In the genomic region with DNA sequence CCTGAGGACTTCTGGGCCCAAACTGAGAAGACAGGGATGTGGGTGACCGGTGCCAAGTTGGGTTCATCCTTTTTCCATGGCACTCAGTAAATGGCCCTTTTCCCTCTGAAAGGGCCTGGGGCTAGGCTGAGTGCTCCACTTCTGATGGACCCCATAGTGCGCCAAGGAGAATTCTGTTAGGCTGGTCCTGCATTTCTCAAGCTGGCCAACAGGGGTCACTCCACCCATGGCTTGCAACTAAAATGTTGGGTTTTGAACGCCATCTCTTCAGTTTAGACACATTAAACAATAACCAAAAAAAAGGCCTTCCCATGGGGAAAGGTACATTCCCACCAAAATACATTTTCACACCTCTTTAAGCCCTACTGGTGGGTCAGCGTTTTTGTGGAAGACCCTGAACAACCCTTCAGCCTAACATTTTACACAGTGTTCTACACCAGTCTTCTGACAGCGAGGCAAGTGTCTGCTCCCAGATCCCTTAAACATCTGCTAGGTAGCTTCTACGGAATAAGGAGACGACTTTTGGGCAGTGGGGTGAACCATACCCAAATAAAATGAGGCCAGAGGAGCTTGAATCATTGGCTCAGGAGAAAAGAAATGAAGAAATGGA, we compare ENCODE assay signal across 9 cellular contexts. TPM values are rescaled to one million over a fixed set of nuclear protein-coding genes. Genes with fewer than 3 reads are reported as not detected.
DNase-seq lines count a peak whose midpoint lies in the region; TF ChIP-seq lines count a peak whose summit lies in the region.
"Had no signal": no experiment of that assay in that cellular context is flagged by ENCODE, and none has a peak within 500 bp of the region (broad histone marks: within the 10 kb centered on the region; RNA-seq: fewer than 3 reads in every experiment).

No MANE protein-coding gene starts in this region.

- H3K9me3 ChIP-seq in OCI-LY7 (ENCODE audit: low read length) (peaks cover 9% of the 10 kb centered on the region; the same call in 1 of the 2 replicates), esophagus squamous epithelium (no peaks in the 10 kb centered on the region)

- CTCF ChIA-PET in activated naive CD4-positive, alpha-beta T cell treated with anti-CD3 and anti-CD28 coated beads for 36 hours (lab: Charles Lee) = interaction anchor here (0.7 to 3.8 kb wide), 12 partner anchors 8 to 175 kb away, joined by 3 to 26 read pairs (median 4); no protein-coding TSS in a partner anchor
- CTCF ChIA-PET in OCI-LY7 (lab: Charles Lee; ENCODE audit: unreplicated experiment) = no interaction called here

- H3K27ac ChIP-seq in OCI-LY7 (ENCODE audit: low read depth, low read length, poor library complexity, severe bottlenecking) (no peak overlapping the region), esophagus squamous epithelium (no peak overlapping the region)

- H3K4me1 ChIP-seq in OCI-LY7 (ENCODE audit: insufficient read depth, low read length, poor library complexity, severe bottlenecking) (no peaks in the 10 kb centered on the region), esophagus squamous epithelium (peaks cover 0 to 19% (median 0%) of the 10 kb centered on the region in 3 donors)

- H2AFZ ChIP-seq in OCI-LY7 (ENCODE audit: low read length) = no peak overlapping the region

- H3K4me2 ChIP-seq in OCI-LY7 (ENCODE audit: low read length) = no peak overlapping the region

- no peak for TF ChIP-seq POLR2A in esophagus squamous epithelium (IDR thresholded peaks at IDR 0.05)

- H3K36me3 Mint-ChIP-seq in activated naive CD4-positive, alpha-beta T cell treated with anti-CD3 and anti-CD28 coated beads for 36 hours (ENCODE audit: low read depth) = no peaks in the 10 kb centered on the region

- 67 to 80% methylated on average over 5 to 6 of the region's 7 CpGs for WGBS in esophagus squamous epithelium, 2 donors

- H3K4me3 Mint-ChIP-seq in activated naive CD4-positive, alpha-beta T cell treated with anti-CD3 and anti-CD28 coated beads for 36 hours = no peak overlapping the region

- no peaks in the 10 kb centered on the region for H3K4me1 Mint-ChIP-seq in activated naive CD4-positive, alpha-beta T cell treated with anti-CD3 and anti-CD28 coated beads for 36 hours (ENCODE audit: low read depth)

- H3K4me3 ChIP-seq in OCI-LY7 (ENCODE audit: low read depth, low read length, poor library complexity, severe bottlenecking) (no peak overlapping the region), esophagus squamous epithelium (no peak overlapping the region)

- intact Hi-C loops in activated naive CD4-positive, alpha-beta T cell treated with anti-CD3 and anti-CD28 coated beads for 36 hours (cut with micrococcal nuclease) = loop anchor here (1.0 kb wide), 2 partner anchors 29 to 41 kb away; no protein-coding TSS in a partner anchor
- intact Hi-C loops in OCI-LY7 (cut with micrococcal nuclease; ENCODE audit: unreplicated experiment) (no loop called here), esophagus squamous epithelium (cut with DNase I) (no loop called here)

- BruUV-seq in OCI-LY7 (replicated peaks; lab: Mats Ljungman, UMichigan) = no TSS peak

- no peaks in the 10 kb centered on the region for H4K20me1 ChIP-seq in OCI-LY7 (ENCODE audit: insufficient read depth, low read length)

- no peaks in the 10 kb centered on the region for H3K79me2 ChIP-seq in OCI-LY7 (ENCODE audit: insufficient read depth, low read depth, low read length)

- TF ChIP-seq CTCF in OCI-LY7 (conservative IDR thresholded peaks at IDR 0.05; ENCODE audit: low read length) (peak; percentile 84), esophagus squamous epithelium (IDR thresholded peaks at IDR 0.05) (peak in 4 of 6 experiments; percentile 20 to 54 (median 32))

- H3K27me3 ChIP-seq in esophagus squamous epithelium = peaks cover 0 to 82% (median 3%) of the 10 kb centered on the region in 4 donors

- peak; percentile 50 for DNase-seq in activated naive CD4-positive, alpha-beta T cell treated with anti-CD3 and anti-CD28 coated beads for 36 hours
- no peak for DNase-seq in activated naive CD4-positive, alpha-beta T cell (lab: John Stamatoyannopoulos, UW)
- peak; percentile 18 for DNase-seq in OCI-LY7 (ENCODE audit: low spot score)
- DNase-seq in esophagus squamous epithelium (lab: John Stamatoyannopoulos, UW) = no peak
- peak; percentile 44 to 52 for DNase-seq in stimulated activated CD4-positive, alpha-beta T cell treated with anti-CD3 and anti-CD28 coated beads, Interleukin-2, amount 100 ng/mL, for 48 hours
- no peak for DNase-seq in NCI-H2196 treated with DMSO at 0.1 percent for 48 hours (lab: John Stamatoyannopoulos, UW; ENCODE audit: unreplicated experiment)
- DNase-seq in NCI-H345 (lab: John Stamatoyannopoulos, UW) = no peak
- DNase-seq in middle frontal gyrus (ENCODE audit: extremely low spot score, low spot score) = no peak

- POLR2A ChIA-PET in OCI-LY7 (lab: Charles Lee) = interaction anchor here (0.6 kb wide), 1 partner anchor 1079 kb away, joined by 6 read pairs; no protein-coding TSS in a partner anchor

- H3K27ac Mint-ChIP-seq in activated naive CD4-positive, alpha-beta T cell treated with anti-CD3 and anti-CD28 coated beads for 36 hours = no peak overlapping the region

- no peaks in the 10 kb centered on the region for H3K9me2 ChIP-seq in OCI-LY7 (ENCODE audit: insufficient read depth, low read length)

- peaks cover 23% of the 10 kb centered on the region for H3K27me3 Mint-ChIP-seq in activated naive CD4-positive, alpha-beta T cell treated with anti-CD3 and anti-CD28 coated beads for 36 hours (ENCODE audit: low read depth)

- no peaks in the 10 kb centered on the region for H3K36me3 ChIP-seq in OCI-LY7 (ENCODE audit: insufficient read depth, low read length)
- H3K36me3 ChIP-seq in esophagus squamous epithelium = no peaks in the 10 kb centered on the region

- H3K9me3 Mint-ChIP-seq in activated naive CD4-positive, alpha-beta T cell treated with anti-CD3 and anti-CD28 coated beads for 36 hours = no peaks in the 10 kb centered on the region

RNA-seq across cellular contexts. Expression of gene CNTFR, which starts 27.3 kb away (rescaled TPM):
- total RNA-seq in activated naive CD4-positive, alpha-beta T cell treated with anti-CD3 and anti-CD28 coated beads for 36 hours = not detected
- not detected in 2 replicates for total RNA-seq in OCI-LY7 (2014; rRNA removed; shearing (Covaris generic))
- total RNA-seq in OCI-LY7 (2022) = not detected in 2 replicates
- 1 to 10 TPM in 1 of 4 donors, under 1 TPM in 2, not detected in 1; 0.29 to 4.6 (median 0.40) TPM for total RNA-seq in esophagus squamous epithelium

RNA-seq across cellular contexts. Expression of gene ENHO, which starts 39.5 kb away (rescaled TPM):
- total RNA-seq in activated naive CD4-positive, alpha-beta T cell treated with anti-CD3 and anti-CD28 coated beads for 36 hours = under 1 TPM; 0.19 to 0.27 TPM
- total RNA-seq in OCI-LY7 (2014; rRNA removed; shearing (Covaris generic)) = not detected in 2 replicates
- total RNA-seq in OCI-LY7 (2022) (0.46 and 0.91 TPM in 2 replicates), esophagus squamous epithelium (under 1 TPM in 1 of 4 donors, not detected in 3; 0.38 TPM)
- total RNA-seq: omental fat pad had no signal

RNA-seq across cellular contexts. Expression of gene RPP25L, which starts 49.7 kb away (rescaled TPM):
- 10 to 100 TPM; 25.7 to 27.0 TPM for total RNA-seq in activated naive CD4-positive, alpha-beta T cell treated with anti-CD3 and anti-CD28 coated beads for 36 hours
- total RNA-seq in OCI-LY7 (2014; rRNA removed; shearing (Covaris generic)) = 33.6 and 40.3 TPM in 2 replicates
- total RNA-seq in OCI-LY7 (2022) (31.6 and 33.7 TPM in 2 replicates), esophagus squamous epithelium (10 to 100 TPM; 25.1 to 37.4 (median 28.0) TPM)

RNA-seq across cellular contexts. Expression of gene DCTN3, which starts 58.1 kb away (rescaled TPM):
- 10 to 100 TPM; 86.1 to 87.5 TPM for total RNA-seq in activated naive CD4-positive, alpha-beta T cell treated with anti-CD3 and anti-CD28 coated beads for 36 hours
- 79.7 and 80.3 TPM in 2 replicates for total RNA-seq in OCI-LY7 (2014; rRNA removed; shearing (Covaris generic))
- total RNA-seq in OCI-LY7 (2022) (84.2 and 96.3 TPM in 2 replicates), esophagus squamous epithelium (100 to 1,000 TPM in 2 of 4 donors, 10 to 100 TPM in 2; 67.1 to 136 (median 103) TPM)

Comparison
In these comparisons a context has a peak if more than half of its experiments do, and no peak if none do; other contexts are left out.
1. DNase-seq: peak in activated naive CD4-positive, alpha-beta T cell treated with anti-CD3 and anti-CD28 coated beads for 36 hours (single experiment), OCI-LY7 (single experiment) and stimulated activated CD4-positive, alpha-beta T cell treated with anti-CD3 and anti-CD28 coated beads, Interleukin-2, amount 100 ng/mL, for 48 hours (2 of 2); none in activated naive CD4-positive, alpha-beta T cell (0 of 4), esophagus squamous epithelium (single experiment), NCI-H2196 treated with DMSO at 0.1 percent for 48 hours (single experiment), NCI-H345 (single experiment) and middle frontal gyrus (single experiment).